6 cellular contexts compared by ENCODE assay signal in genomic region chr11:124762624-124763155, GRCh38. TPM values are rescaled to one million over a fixed set of nuclear protein-coding genes. Genes with fewer than 3 reads are reported as not detected.
DNase-seq lines count a peak whose midpoint lies in the region; ATAC-seq lines count a peak whose summit lies in the region.

No MANE protein-coding gene starts in this region.

- H3K4me1 ChIP-seq in iPS DF 6.9 (ENCODE audit: control insufficient read depth, insufficient read depth, low read length) (peaks cover 9% of the 10 kb centered on the region), aorta (ENCODE audit: control insufficient read depth in 1 of 2, insufficient read depth in 2 of 2, low read length in 2 of 2) (no peaks in the 10 kb centered on the region)

- H3K27me3 ChIP-seq in iPS DF 6.9 (ENCODE audit: control insufficient read depth, insufficient read depth, low read length) (peaks cover 43% of the 10 kb centered on the region), aorta (ENCODE audit: control insufficient read depth in 1 of 2, insufficient read depth in 2 of 2, low read length in 1 of 2) (no peaks in the 10 kb centered on the region)

- DNase-seq in ACHN = peak; percentile 35
- peak; percentile 35 for DNase-seq in RKO (ENCODE audit: low spot score)
- DNase-seq in iPS DF 6.9 (ENCODE audit: low read depth, low spot score) = no peak
- DNase-seq in aorta = peak in 1 of 2 donors; percentile 77
- no peak for DNase-seq in MV-4-11 (lab: John Stamatoyannopoulos, UW)

- ATAC-seq in GM21515 (IDR thresholded peaks at IDR 0.05; ENCODE audit: unreplicated experiment) = peak; percentile 10
- peak; percentile 0 for ATAC-seq in aorta (ENCODE audit: low FRiP score)

- H3K9me3 ChIP-seq in iPS DF 6.9 (ENCODE audit: control insufficient read depth, insufficient read depth, low read length) = no peaks in the 10 kb centered on the region
- no peaks in the 10 kb centered on the region for H3K9me3 ChIP-seq in aorta (ENCODE audit: control insufficient read depth, low read length)

- intact Hi-C loops in aorta (cut with DNase I) = loop anchor here (1.0 to 10.0 kb wide), 7 partner anchors 35 to 94 kb away; partner anchors contain the start of genes MSANTD2 (in 1 of the 2), SIAE (in 1 of the 2) and SPA17 (in 1 of the 2)

- H3K27ac ChIP-seq in iPS DF 6.9 (ENCODE audit: low read length) = no peak overlapping the region
- peak overlapping the region; percentile 19 to 30 for H3K27ac ChIP-seq in aorta (ENCODE audit: low read depth in 1 of 2, low read length in 2 of 2)

- H3K4me3 ChIP-seq in iPS DF 6.9 (ENCODE audit: low read length) (peak overlapping the region; percentile 33; the same call in 1 of the 2 replicates), aorta (ENCODE audit: low read length in 2 of 2) (peak overlapping the region; percentile 57 to 68)

- H3K36me3 ChIP-seq in iPS DF 6.9 (ENCODE audit: control insufficient read depth, insufficient read depth, low read length) (no peaks in the 10 kb centered on the region; the same call in 1 of the 2 replicates), aorta (ENCODE audit: control insufficient read depth in 1 of 2, insufficient read depth in 2 of 2, low read length in 1 of 2) (peaks cover 2 to 9% of the 10 kb centered on the region in 2 donors)

- in situ Hi-C loops in ACHN (cut with HindIII; ENCODE audit: low pct_ligation_motif_present, low pct_unique_long_range_greater_than_20kb, low sequenced_read_pairs) = no loop called here

- WGBS in iPS DF 6.9 (ENCODE audit: insufficient coverage, insufficient read length) = no CpG with 5 or more reads among the region's 45 CpGs
- 1% methylated on average over 45 of the region's 45 CpGs for WGBS in aorta, 2 donors

RNA-seq across cellular contexts. Expression of gene ESAM, which starts 0.6 kb away (rescaled TPM):
- 100 to 1,000 TPM in 1 of 2 donors, 10 to 100 TPM in 1; 95.1 to 182 TPM for total RNA-seq in aorta
- 100 to 1,000 TPM in 1 of 2 donors, 10 to 100 TPM in 1; 33.2 to 110 TPM for polyA plus RNA-seq in aorta

RNA-seq across cellular contexts. Expression of gene VSIG2, which starts 10.6 kb away (rescaled TPM):
- 1 to 10 TPM; 3.8 to 6.9 TPM for total RNA-seq in aorta
- polyA plus RNA-seq in aorta = 1 to 10 TPM; 1.9 to 3.1 TPM

RNA-seq across cellular contexts. Expression of gene NRGN, which starts 22.9 kb away (rescaled TPM):
- 10 to 100 TPM; 33.2 to 41.1 TPM for total RNA-seq in aorta
- 10 to 100 TPM; 15.4 to 38.5 TPM for polyA plus RNA-seq in aorta

RNA-seq across cellular contexts. Expression of gene MSANTD2, which starts 37.5 kb away (rescaled TPM):
- 10 to 100 TPM; 21.5 to 23.6 TPM for total RNA-seq in aorta
- 10 to 100 TPM in 1 of 2 donors, 1 to 10 TPM in 1; 6.3 to 18.0 TPM for polyA plus RNA-seq in aorta

Comparison
In these comparisons a context has a peak if more than half of its experiments do, and no peak if none do; other contexts are left out.
1. DNase-seq: peak in ACHN (single experiment) and RKO (single experiment); none in iPS DF 6.9 (single experiment) and MV-4-11 (single experiment).